28 cellular contexts compared by ENCODE assay signal in the genomic region with DNA sequence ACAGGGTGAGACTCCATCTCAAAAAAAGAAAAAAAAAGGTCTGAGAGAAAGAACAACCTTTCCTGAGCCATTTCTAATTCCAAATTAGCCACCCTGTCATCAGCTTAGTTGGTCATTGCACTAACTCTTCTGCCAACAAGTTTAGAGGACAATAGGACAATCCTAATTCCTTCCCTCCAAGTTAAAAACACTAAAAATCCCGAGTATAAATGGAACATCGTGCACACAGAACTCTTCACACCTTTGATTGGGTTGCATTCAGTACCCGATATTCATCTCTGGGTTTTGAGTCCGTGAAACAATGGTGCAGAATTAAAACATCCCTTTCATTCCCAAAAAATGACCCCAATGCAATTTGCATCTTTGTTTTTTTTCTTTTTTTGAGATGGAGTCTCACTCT. TPM values are rescaled to one million over a fixed set of nuclear protein-coding genes. Genes with fewer than 3 reads are reported as not detected.
DNase-seq lines count a peak whose midpoint lies in the region; ATAC-seq, FAIRE-seq and TF ChIP-seq lines count a peak whose summit lies in the region.
"Had no signal": no experiment of that assay in that cellular context is flagged by ENCODE, and none has a peak within 500 bp of the region (broad histone marks: within the 10 kb centered on the region; RNA-seq: fewer than 3 reads in every experiment).

No MANE protein-coding gene starts in this region.

- TF ChIP-seq CTCF in Caco-2 (IDR thresholded peaks at IDR 0.05; ENCODE audit: insufficient read depth in 1 of 2, low read depth in 1 of 2, low read length in 1 of 2, severe bottlenecking in 1 of 2, unreplicated experiment in 1 of 2), result no peak
- TF ChIP-seq CTCF in Calu3 (IDR thresholded peaks at IDR 0.05; ENCODE audit: unreplicated experiment), result no peak
- no peak for TF ChIP-seq CTCF in osteoblast (IDR thresholded peaks at IDR 0.05; ENCODE audit: extremely low read depth, low read depth, low read length)

- H4K20me1 ChIP-seq in osteoblast (ENCODE audit: insufficient read depth, low read length), result no peaks in the 10 kb centered on the region
- H4K20me1 ChIP-seq: BLaER1 had no signal

- FAIRE-seq in HTR-8/SVneo (lab: Jason Lieb, UNC), result peak; percentile 38
- FAIRE-seq: A204.1, GM12878, GM12892, GM18507 had no signal

- H2AFZ ChIP-seq in osteoblast (ENCODE audit: low read length), result no peak overlapping the region

- H3K4me2 ChIP-seq in osteoblast (ENCODE audit: insufficient read depth, low read length), result no peak overlapping the region
- H3K4me2 ChIP-seq: BLaER1 had no signal

- H3K36me3 Mint-ChIP-seq in Caco-2 (ENCODE audit: insufficient read depth, unreplicated experiment) (peaks cover 86% of the 10 kb centered on the region), Calu3 (ENCODE audit: insufficient read depth, unreplicated experiment) (peaks cover 84% of the 10 kb centered on the region)
- H3K36me3 Mint-ChIP-seq: CD14-positive monocyte had no signal

- H3K27me3 ChIP-seq in Caco-2 (replicated peaks; ENCODE audit: control insufficient read depth, insufficient read depth, low read length) (no peaks in the 10 kb centered on the region), osteoblast (ENCODE audit: insufficient read depth, low read length) (peaks cover 11% of the 10 kb centered on the region)
- H3K27me3 ChIP-seq: BE2C, BLaER1 had no signal

- H3K79me2 ChIP-seq in osteoblast (ENCODE audit: insufficient read depth, low read length), result no peaks in the 10 kb centered on the region

- H3K27me3 Mint-ChIP-seq in Caco-2 (ENCODE audit: insufficient read depth, unreplicated experiment), result no peaks in the 10 kb centered on the region
- no peaks in the 10 kb centered on the region for H3K27me3 Mint-ChIP-seq in Calu3 (ENCODE audit: unreplicated experiment)
- H3K27me3 Mint-ChIP-seq: CD4-positive, alpha-beta memory T cell; CD8-positive, alpha-beta memory T cell had no signal

- ATAC-seq in GM19452 (IDR thresholded peaks at IDR 0.05; ENCODE audit: unreplicated experiment) (no peak), GM21528 (IDR thresholded peaks at IDR 0.05; ENCODE audit: low FRiP score, unreplicated experiment) (no peak)
- ATAC-seq: GM12878 had no signal

- H3K4me3 Mint-ChIP-seq in Caco-2 (ENCODE audit: unreplicated experiment), result no peak overlapping the region
- no peak overlapping the region for H3K4me3 Mint-ChIP-seq in Calu3 (ENCODE audit: low read depth, unreplicated experiment)
- H3K4me3 Mint-ChIP-seq: CD14-positive monocyte; CD4-positive, alpha-beta memory T cell; CD4-positive, CD25-positive, alpha-beta regulatory T cell; CD8-positive, alpha-beta memory T cell had no signal

- H3K27ac Mint-ChIP-seq in Caco-2 (ENCODE audit: unreplicated experiment) (peak overlapping the region; percentile 2), Calu3 (ENCODE audit: unreplicated experiment) (peak overlapping the region; percentile 78)
- H3K27ac Mint-ChIP-seq: CD14-positive monocyte; CD4-positive, alpha-beta memory T cell; CD4-positive, CD25-positive, alpha-beta regulatory T cell had no signal

- POLR2A ChIA-PET in Caco-2 (lab: Charles Lee), result no interaction called here

- H3K4me3 ChIP-seq in Caco-2 (ENCODE audit: low read depth, low read length), result no peak overlapping the region
- no peak overlapping the region for H3K4me3 ChIP-seq in osteoblast (ENCODE audit: insufficient read depth, low read length)
- H3K4me3 ChIP-seq: BLaER1, GM12878 had no signal

- H3K36me3 ChIP-seq in Caco-2 (ENCODE audit: control insufficient read depth, insufficient read depth, low read length) (peaks cover 6% of the 10 kb centered on the region; the same call in 1 of the 2 replicates), osteoblast (ENCODE audit: insufficient read depth, low read length) (no peaks in the 10 kb centered on the region)

- no peak overlapping the region for H3K27ac ChIP-seq in osteoblast (ENCODE audit: low read depth, low read length)
- H3K27ac ChIP-seq: BLaER1 had no signal

- CTCF ChIA-PET in Caco-2 (lab: Charles Lee) (interaction anchor here (1.4 kb wide), 1 partner anchor 128 kb away, joined by 4 read pairs; no protein-coding TSS in a partner anchor), Calu3 (lab: Charles Lee) (interaction anchor here (1.1 to 1.6 kb wide), 3 partner anchors 8 to 92 kb away, joined by 3 to 8 read pairs (median 4); no protein-coding TSS in a partner anchor)

- BruUV-seq in Caco-2 (replicated peaks; lab: Mats Ljungman, UMichigan) (no TSS peak), Calu3 (replicated peaks; lab: Mats Ljungman, UMichigan) (no TSS peak)

- H3K4me1 ChIP-seq in Caco-2, result peaks cover 58% of the 10 kb centered on the region
- H3K4me1 ChIP-seq in osteoblast (ENCODE audit: insufficient read depth, low read length), result no peaks in the 10 kb centered on the region
- H3K4me1 ChIP-seq: BE2C had no signal

- no peaks in the 10 kb centered on the region for H3K9me3 ChIP-seq in Caco-2
- no peaks in the 10 kb centered on the region for H3K9me3 ChIP-seq in osteoblast (ENCODE audit: low read depth, low read length)
- H3K9me3 ChIP-seq: BE2C, BLaER1 had no signal

- intact Hi-C loops in Caco-2 (cut with micrococcal nuclease; ENCODE audit: unreplicated experiment) (no loop called here), Calu3 (cut with micrococcal nuclease; ENCODE audit: unreplicated experiment) (no loop called here)

- H3K9me3 Mint-ChIP-seq in Caco-2 (ENCODE audit: unreplicated experiment) (no peaks in the 10 kb centered on the region), Calu3 (ENCODE audit: low read depth, unreplicated experiment) (no peaks in the 10 kb centered on the region)
- H3K9me3 Mint-ChIP-seq: CD14-positive monocyte; CD4-positive, alpha-beta memory T cell; CD4-positive, CD25-positive, alpha-beta regulatory T cell; CD8-positive, alpha-beta memory T cell had no signal

- DNase-seq in Caco-2 (no peak), Calu3 (no peak), HTR-8/SVneo (ENCODE audit: insufficient read length, low spot score) (no peak), osteoblast (ENCODE audit: insufficient read length, low spot score, missing footprints) (peak; percentile 77), kidney tubule cell (ENCODE audit: low spot score) (no peak)
- DNase-seq: 8988T; ACHN; BE2C; C1 segment of cervical spinal cord; CD4-positive, alpha-beta memory T cell; CD4-positive, CD25-positive, alpha-beta regulatory T cell; CD8-positive, alpha-beta memory T cell; COR-L47; DMS 273 treated with DMSO at 0.1 percent for 48 hours; DMS153; DMS53; DMS79; DND-41; EL; GDM1 had no signal

- H3K4me1 Mint-ChIP-seq in Caco-2 (ENCODE audit: low read depth, unreplicated experiment) (peaks cover 49% of the 10 kb centered on the region), Calu3 (ENCODE audit: low read depth, unreplicated experiment) (peaks cover 50% of the 10 kb centered on the region)
- H3K4me1 Mint-ChIP-seq: CD4-positive, alpha-beta memory T cell; CD8-positive, alpha-beta memory T cell had no signal

RNA-seq across cellular contexts. Expression of gene PARD6B, which starts 23.0 kb away (rescaled TPM):
- 153 and 156 TPM in 2 replicates for total RNA-seq in Caco-2 (2022)
- 114 and 127 TPM in 2 replicates for total RNA-seq in Calu3 (2022)
- 0.72 and 0.88 TPM in 2 replicates for total RNA-seq in osteoblast

RNA-seq across cellular contexts. Expression of gene BCAS4, which starts 40.4 kb away (rescaled TPM):
- total RNA-seq in Caco-2 (2022), result 23.1 and 29.9 TPM in 2 replicates
- 11.3 and 13.5 TPM in 2 replicates for total RNA-seq in Calu3 (2022)
- 2.4 and 2.9 TPM in 2 replicates for total RNA-seq in osteoblast

Comparison
In these comparisons a context has a peak if more than half of its experiments do, and no peak if none do; other contexts are left out.
1. RNA of gene PARD6B, which starts 23.0 kb away (total RNA-seq): 153 to 156 TPM in Caco-2 and 114 to 127 TPM in Calu3; 0.72 to 0.88 TPM in osteoblast; every median in the first group is over 10 times any median in the second.